ENCODE assay signal across 25 cellular contexts in genomic region chr20:61330441-61330840, GRCh38.
"Had no signal": no experiment of that assay in that cellular context is flagged by ENCODE, and none has a peak within 500 bp of the region (broad histone marks: within the 10 kb centered on the region; RNA-seq: fewer than 3 reads in every experiment).

No MANE protein-coding gene starts in this region.

- ATAC-seq: effector memory CD8-positive, alpha-beta T cell; esophagus mucosa; foreskin keratinocyte; gastrocnemius medialis; gastroesophageal sphincter; heart right ventricle had no signal

- H3K27ac Mint-ChIP-seq: dendritic cell treated with granulocyte-macrophage colony-stimulating factor and Interleukin-4, amounts not matched to agents 40 ng/mL and 50 ng/mL, for 4 days; effector memory CD8-positive, alpha-beta T cell; endodermal cell had no signal

- H3K9me3 ChIP-seq: colonic mucosa, esophagus muscularis mucosa, esophagus squamous epithelium, gastrocnemius medialis, gastroesophageal sphincter, heart left ventricle, heart right ventricle had no signal

- H3K27ac ChIP-seq: colonic mucosa, coronary artery, dorsolateral prefrontal cortex, epithelial cell of prostate, esophagus muscularis mucosa, esophagus squamous epithelium, foreskin keratinocyte, gastrocnemius medialis, gastroesophageal sphincter, heart left ventricle, heart right ventricle had no signal

- H3K27me3 ChIP-seq: colonic mucosa, foreskin keratinocyte, gastrocnemius medialis had no signal

- DNase-seq: colonic mucosa; cortex of kidney; dermis blood vessel endothelial cell; dorsolateral prefrontal cortex; effector CD4-positive, alpha-beta T cell; effector CD8-positive, alpha-beta T cell; effector memory CD4-positive, alpha-beta T cell; effector memory CD8-positive, alpha-beta T cell; endodermal cell; erythroblast; esophagus squamous epithelium; foreskin fibroblast; foreskin keratinocyte; foreskin melanocyte; gastrocnemius medialis; glutamatergic neuron; head of caudate nucleus; heart left ventricle; heart right ventricle had no signal

- H3K36me3 ChIP-seq: colonic mucosa, esophagus muscularis mucosa, esophagus squamous epithelium, gastrocnemius medialis, gastroesophageal sphincter, heart left ventricle, heart right ventricle had no signal

- H3K4me3 ChIP-seq: colonic mucosa, coronary artery, dorsolateral prefrontal cortex, esophagus muscularis mucosa, esophagus squamous epithelium, gastrocnemius medialis, gastroesophageal sphincter, heart left ventricle, heart right ventricle had no signal

- H3K9me3 Mint-ChIP-seq: dendritic cell treated with granulocyte-macrophage colony-stimulating factor and Interleukin-4, amounts not matched to agents 40 ng/mL and 50 ng/mL, for 4 days; effector memory CD8-positive, alpha-beta T cell; endodermal cell had no signal

- H3K27me3 Mint-ChIP-seq: dendritic cell treated with granulocyte-macrophage colony-stimulating factor and Interleukin-4, amounts not matched to agents 40 ng/mL and 50 ng/mL, for 4 days had no signal

- H3K4me1 ChIP-seq: colonic mucosa, esophagus muscularis mucosa, esophagus squamous epithelium, foreskin keratinocyte, gastrocnemius medialis, gastroesophageal sphincter, heart left ventricle, heart right ventricle had no signal

- H3K4me3 Mint-ChIP-seq: dendritic cell treated with granulocyte-macrophage colony-stimulating factor and Interleukin-4, amounts not matched to agents 40 ng/mL and 50 ng/mL, for 4 days; effector memory CD8-positive, alpha-beta T cell; endodermal cell had no signal
